Comparison of ENCODE assay signal across 1 cellular context in the genomic region with DNA sequence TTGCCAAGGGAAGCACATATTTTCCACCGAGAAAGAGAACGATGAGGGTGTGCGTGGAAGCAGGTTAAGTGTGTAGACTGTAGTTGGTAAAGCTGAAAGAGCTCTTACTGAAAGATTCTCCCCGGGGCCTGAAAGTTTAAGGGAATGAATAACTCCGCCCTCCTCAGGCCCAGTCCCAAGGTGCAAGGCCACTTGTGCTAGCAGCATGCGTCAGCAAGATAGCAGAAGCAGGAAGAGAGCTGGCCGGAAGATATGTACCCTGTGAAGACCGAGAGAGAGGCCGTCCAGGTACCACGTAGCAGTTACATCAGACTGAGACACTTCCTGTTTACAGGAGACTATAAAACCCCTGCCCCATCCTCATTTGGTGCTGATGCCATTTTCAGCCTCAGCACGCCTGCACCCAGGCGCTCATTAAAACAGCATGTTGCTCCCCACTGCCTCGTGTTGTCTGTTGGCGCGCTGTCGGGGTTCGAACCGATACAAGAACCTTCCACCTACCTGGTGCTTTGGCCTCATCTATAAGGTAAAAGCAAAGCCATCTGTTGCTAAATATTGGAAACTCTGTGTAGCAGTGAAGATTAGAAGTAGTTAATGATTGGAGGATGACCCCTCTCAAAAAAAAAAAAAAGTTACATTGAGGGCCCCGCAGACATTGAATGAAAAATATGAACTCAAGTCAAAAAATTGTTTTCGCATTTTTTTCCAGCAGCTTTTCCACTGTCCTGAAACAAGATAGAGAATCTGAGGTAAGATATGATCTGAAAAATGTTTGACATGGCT.
TF ChIP-seq lines count a peak whose summit lies in the region.

No MANE protein-coding gene starts in this region.

TF ChIP-seq in K562, 482 proteins besides CTCF, POLR2A, EP300 and RAD21 (continued from another document and continues in another):
- TF ChIP-seq, protein P1, sequence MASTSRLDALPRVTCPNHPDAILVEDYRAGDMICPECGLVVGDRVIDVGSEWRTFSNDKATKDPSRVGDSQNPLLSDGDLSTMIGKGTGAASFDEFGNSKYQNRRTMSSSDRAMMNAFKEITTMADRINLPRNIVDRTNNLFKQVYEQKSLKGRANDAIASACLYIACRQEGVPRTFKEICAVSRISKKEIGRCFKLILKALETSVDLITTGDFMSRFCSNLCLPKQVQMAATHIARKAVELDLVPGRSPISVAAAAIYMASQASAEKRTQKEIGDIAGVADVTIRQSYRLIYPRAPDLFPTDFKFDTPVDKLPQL (IDR thresholded peaks at IDR 0.05; ENCODE audit: extremely low read depth, insufficient read length) = peak; percentile 78
- TF ChIP-seq MYBL2 (IDR thresholded peaks at IDR 0.05; ENCODE audit: low read depth) (no peak), MYBL2 (CRISPR knock-in tag; IDR thresholded peaks at IDR 0.05; ENCODE audit: borderline replicate concordance) (no peak), U2AF2 (optimal IDR thresholded peaks at IDR 0.05; ENCODE audit: low read depth, low read length) (no peak), CCNT2 (IDR thresholded peaks at IDR 0.05; ENCODE audit: borderline replicate concordance, extremely low read depth, insufficient read length, low read depth, low read length) (peak; percentile 25), E2F4 (CRISPR knock-in tag; IDR thresholded peaks at IDR 0.05; ENCODE audit: low read depth) (peak; percentile 75; the same call in 1 of the 2 replicates), NELFE (IDR thresholded peaks at IDR 0.05; ENCODE audit: insufficient read depth, insufficient read length) (no peak), IFI16 (CRISPR knock-in tag; IDR thresholded peaks at IDR 0.05) (no peak), HLTF (IDR thresholded peaks at IDR 0.05) (no peak), FUS (optimal IDR thresholded peaks at IDR 0.05; ENCODE audit: low read depth, low read length) (no peak), ZC3H11A (IDR thresholded peaks at IDR 0.05; ENCODE audit: low read depth, low read length) (no peak), ZNF76 (CRISPR knock-in tag; IDR thresholded peaks at IDR 0.05; ENCODE audit: borderline replicate concordance) (no peak), ELF1 (tag; IDR thresholded peaks at IDR 0.05) (peak; percentile 94), NCOR1 (IDR thresholded peaks at IDR 0.05) (peak; percentile 80), ZBTB2 (IDR thresholded peaks at IDR 0.05) (no peak), POLR3A (IDR thresholded peaks at IDR 0.05; ENCODE audit: borderline replicate concordance, extremely low read depth, insufficient read depth, insufficient read length) (no peak), MLX (CRISPR knock-in tag; conservative IDR thresholded peaks at IDR 0.05) (peak; percentile 78 to 80; a peak in 1 of 4 replicates), FOXK2 (conservative IDR thresholded peaks at IDR 0.05 in 1 of 2, IDR thresholded peaks at IDR 0.05 in 1 of 2; ENCODE audit: low read depth in 2 of 2) (peak; percentile 95 to 97), KLF10 (CRISPR knock-in tag; IDR thresholded peaks at IDR 0.05) (no peak), ZNF263 (CRISPR knock-in tag; IDR thresholded peaks at IDR 0.05; ENCODE audit: borderline replicate concordance) (peak; percentile 75; the same call in 1 of the 2 replicates), POLR2H (tag; IDR thresholded peaks at IDR 0.05; ENCODE audit: low read depth) (peak; percentile 98), FOXJ2 (tag; IDR thresholded peaks at IDR 0.05) (peak; percentile 93), EZH2 (IDR thresholded peaks at IDR 0.05; ENCODE audit: borderline replicate concordance, low read depth, low read length) (no peak), ZNF444 (CRISPR knock-in tag; IDR thresholded peaks at IDR 0.05) (no peak), TAL1 (IDR thresholded peaks at IDR 0.05) (peak; percentile 73), HEY1 (CRISPR knock-in tag; IDR thresholded peaks at IDR 0.05; ENCODE audit: borderline replicate concordance) (no peak), ZNF589 (CRISPR knock-in tag; IDR thresholded peaks at IDR 0.05; ENCODE audit: low read depth) (peak; percentile 82), ZFPM2 (CRISPR knock-in tag; IDR thresholded peaks at IDR 0.05) (no peak), ZBTB1 (CRISPR knock-in tag; IDR thresholded peaks at IDR 0.05; ENCODE audit: borderline replicate concordance, low read depth) (no peak), GTF3C2 (IDR thresholded peaks at IDR 0.05; ENCODE audit: borderline replicate concordance, extremely low read depth, insufficient read length) (no peak), PATZ1 (CRISPR knock-in tag; IDR thresholded peaks at IDR 0.05; ENCODE audit: borderline replicate concordance) (no peak), NCOA6 (IDR thresholded peaks at IDR 0.05) (no peak), NFIX (CRISPR knock-in tag; IDR thresholded peaks at IDR 0.05; ENCODE audit: low read depth) (no peak), THRA (IDR thresholded peaks at IDR 0.05) (no peak), MTA1 (IDR thresholded peaks at IDR 0.05; ENCODE audit: borderline replicate concordance) (peak; percentile 14; the same call in 1 of the 2 replicates), ZNF512 (tag; IDR thresholded peaks at IDR 0.05) (peak; percentile 36), ZNF143 (CRISPR knock-in tag; IDR thresholded peaks at IDR 0.05) (no peak), LEF1 (IDR thresholded peaks at IDR 0.05) (no peak; the same call in 1 of the 2 replicates), MBD2 (IDR thresholded peaks at IDR 0.05; ENCODE audit: borderline replicate concordance, low read depth) (peak; percentile 86), SREBF2 (CRISPR knock-in tag; IDR thresholded peaks at IDR 0.05) (no peak), SMAD2 (IDR thresholded peaks at IDR 0.05; ENCODE audit: low read depth, low read length) (no peak), SP1 (CRISPR knock-in tag; IDR thresholded peaks at IDR 0.05) (peak; percentile 82; the same call in 1 of the 2 replicates), DPF2 (IDR thresholded peaks at IDR 0.05) (peak; percentile 77), FOXJ3 (CRISPR knock-in tag; IDR thresholded peaks at IDR 0.05) (peak; percentile 43; the same call in 1 of the 2 replicates), XRCC4 (IDR thresholded peaks at IDR 0.05; ENCODE audit: extremely low read depth, insufficient read depth, insufficient read length) (no peak)
- TF ChIP-seq, protein P2, sequence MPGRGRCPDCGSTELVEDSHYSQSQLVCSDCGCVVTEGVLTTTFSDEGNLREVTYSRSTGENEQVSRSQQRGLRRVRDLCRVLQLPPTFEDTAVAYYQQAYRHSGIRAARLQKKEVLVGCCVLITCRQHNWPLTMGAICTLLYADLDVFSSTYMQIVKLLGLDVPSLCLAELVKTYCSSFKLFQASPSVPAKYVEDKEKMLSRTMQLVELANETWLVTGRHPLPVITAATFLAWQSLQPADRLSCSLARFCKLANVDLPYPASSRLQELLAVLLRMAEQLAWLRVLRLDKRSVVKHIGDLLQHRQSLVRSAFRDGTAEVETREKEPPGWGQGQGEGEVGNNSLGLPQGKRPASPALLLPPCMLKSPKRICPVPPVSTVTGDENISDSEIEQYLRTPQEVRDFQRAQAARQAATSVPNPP (IDR thresholded peaks at IDR 0.05; ENCODE audit: borderline replicate concordance, insufficient read depth, insufficient read length) = no peak
- TF ChIP-seq, protein P3, sequence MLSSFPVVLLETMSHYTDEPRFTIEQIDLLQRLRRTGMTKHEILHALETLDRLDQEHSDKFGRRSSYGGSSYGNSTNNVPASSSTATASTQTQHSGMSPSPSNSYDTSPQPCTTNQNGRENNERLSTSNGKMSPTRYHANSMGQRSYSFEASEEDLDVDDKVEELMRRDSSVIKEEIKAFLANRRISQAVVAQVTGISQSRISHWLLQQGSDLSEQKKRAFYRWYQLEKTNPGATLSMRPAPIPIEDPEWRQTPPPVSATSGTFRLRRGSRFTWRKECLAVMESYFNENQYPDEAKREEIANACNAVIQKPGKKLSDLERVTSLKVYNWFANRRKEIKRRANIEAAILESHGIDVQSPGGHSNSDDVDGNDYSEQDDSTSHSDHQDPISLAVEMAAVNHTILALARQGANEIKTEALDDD (IDR thresholded peaks at IDR 0.05) = peak; percentile 61; the same call in 1 of the 2 replicates
- TF ChIP-seq, protein P4, sequence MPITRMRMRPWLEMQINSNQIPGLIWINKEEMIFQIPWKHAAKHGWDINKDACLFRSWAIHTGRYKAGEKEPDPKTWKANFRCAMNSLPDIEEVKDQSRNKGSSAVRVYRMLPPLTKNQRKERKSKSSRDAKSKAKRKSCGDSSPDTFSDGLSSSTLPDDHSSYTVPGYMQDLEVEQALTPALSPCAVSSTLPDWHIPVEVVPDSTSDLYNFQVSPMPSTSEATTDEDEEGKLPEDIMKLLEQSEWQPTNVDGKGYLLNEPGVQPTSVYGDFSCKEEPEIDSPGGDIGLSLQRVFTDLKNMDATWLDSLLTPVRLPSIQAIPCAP (CRISPR knock-in tag; IDR thresholded peaks at IDR 0.05; ENCODE audit: borderline replicate concordance) = no peak
